ENCODE assay signal across 10 cellular contexts in genomic region chr13:107373551-107373950, GRCh38.
A peak's percentile ranks its signal among the peaks of the same experiment; 100 is the strongest.
DNase-seq lines count a peak whose midpoint lies in the region; FAIRE-seq and TF ChIP-seq lines count a peak whose summit lies in the region.
"Had no signal": no experiment of that assay in that cellular context is flagged by ENCODE, and none has a peak within 500 bp of the region (broad histone marks: within the 10 kb centered on the region; RNA-seq: fewer than 3 reads in every experiment).

No MANE protein-coding gene starts in this region.

- H3K27me3 Mint-ChIP-seq in endodermal cell (ENCODE audit: insufficient read depth): no peaks in the 10 kb centered on the region

- H3K9me3 Mint-ChIP-seq in endodermal cell: no peaks in the 10 kb centered on the region

- no peak overlapping the region for H3K4me3 Mint-ChIP-seq in endodermal cell

- H3K4me1 ChIP-seq in endodermal cell (ENCODE audit: control insufficient read depth, insufficient read depth, low read length): no peaks in the 10 kb centered on the region

- DNase-seq in H54 (ENCODE audit: insufficient read length, low spot score): peak; percentile 49
- DNase-seq in NCI-H510A (lab: John Stamatoyannopoulos, UW): peak; percentile 24
- DNase-seq in endodermal cell: peak; percentile 63
- peak; percentile 61 for DNase-seq in pulmonary artery endothelial cell (ENCODE audit: low read depth, low spot score)
- DNase-seq in stimulated activated CD4-positive, alpha-beta T cell treated with anti-CD3 and anti-CD28 coated beads, Interleukin-2, amount 100 ng/mL, for 24 hours: no peak
- DNase-seq in activated gamma-delta T cell (lab: John Stamatoyannopoulos, UW): no peak
- DNase-seq in stimulated activated naive CD4-positive, alpha-beta T cell treated with Interleukin-2 at 50 U/mL for 16 hours (lab: John Stamatoyannopoulos, UW): no peak
- no peak for DNase-seq in effector CD8-positive, alpha-beta T cell (lab: John Stamatoyannopoulos, UW)

- peaks cover 14% of the 10 kb centered on the region for H3K4me1 Mint-ChIP-seq in endodermal cell

- peak; percentile 83 for TF ChIP-seq CTCF in endodermal cell (conservative IDR thresholded peaks at IDR 0.05)

- H3K36me3 Mint-ChIP-seq in endodermal cell (ENCODE audit: low read depth): no peaks in the 10 kb centered on the region

- no peak overlapping the region for H3K27ac Mint-ChIP-seq in endodermal cell

- no peaks in the 10 kb centered on the region for H3K27me3 ChIP-seq in endodermal cell (ENCODE audit: control insufficient read depth, insufficient read depth, low read length, poor library complexity, severe bottlenecking)

- H3K9ac ChIP-seq in endodermal cell (ENCODE audit: extremely low read depth, low read length, poor library complexity, severe bottlenecking): no peak overlapping the region

- H3K4me3 ChIP-seq in endodermal cell (ENCODE audit: low read length): no peak overlapping the region
- H3K4me3 ChIP-seq: K562 had no signal

- WGBS in endodermal cell (ENCODE audit: insufficient coverage in 1 of 2, insufficient read length in 1 of 2), 2 experiments: 22 to 43% methylated on average over 1 to 3 of the region's 3 CpGs

- peak; percentile 100 for FAIRE-seq in H54 (lab: Jason Lieb, UNC)
- FAIRE-seq: K562, keratinocyte had no signal

- H3K36me3 ChIP-seq in endodermal cell (ENCODE audit: control insufficient read depth, insufficient read depth, low read length): no peaks in the 10 kb centered on the region

- no peak overlapping the region for H3K27ac ChIP-seq in endodermal cell (ENCODE audit: low read depth, low read length)

- TF ChIP-seq POLR2A in H54 (IDR thresholded peaks at IDR 0.05; ENCODE audit: low read depth, low read length): no peak

- no peaks in the 10 kb centered on the region for H3K9me3 ChIP-seq in endodermal cell (ENCODE audit: control insufficient read depth, low read length)

Comparison
In these comparisons a context has a peak if more than half of its experiments do, and no peak if none do; other contexts are left out.
1. DNase-seq: peak in H54 (single experiment), NCI-H510A (single experiment), endodermal cell (single experiment) and pulmonary artery endothelial cell (single experiment); none in stimulated activated CD4-positive, alpha-beta T cell treated with anti-CD3 and anti-CD28 coated beads, Interleukin-2, amount 100 ng/mL, for 24 hours (0 of 2), activated gamma-delta T cell (single experiment), stimulated activated naive CD4-positive, alpha-beta T cell treated with Interleukin-2 at 50 U/mL for 16 hours (single experiment) and effector CD8-positive, alpha-beta T cell (single experiment).